ENCODE assay signal across 2 cellular contexts in genomic region chr20:34473262-34473883, GRCh38.
TF ChIP-seq lines count a peak whose summit lies in the region.

No MANE protein-coding gene starts in this region.

TF ChIP-seq in HEK293T, 16 proteins besides CTCF, POLR2A, EP300 and RAD21 (continued from another document):
- no peak for TF ChIP-seq LEF1 (IDR thresholded peaks at IDR 0.05; ENCODE audit: borderline replicate concordance)
- no peak for TF ChIP-seq FOXK2 (IDR thresholded peaks at IDR 0.05)
- TF ChIP-seq CTBP1 (IDR thresholded peaks at IDR 0.05; ENCODE audit: borderline replicate concordance), result no peak
- TF ChIP-seq ARNT (IDR thresholded peaks at IDR 0.05), result no peak
- TF ChIP-seq ELF4 (IDR thresholded peaks at IDR 0.05), result no peak
- TF ChIP-seq ZNF384 (IDR thresholded peaks at IDR 0.05), result no peak
- TF ChIP-seq SUZ12 (IDR thresholded peaks at IDR 0.05), result no peak
- no peak for TF ChIP-seq SP1 (IDR thresholded peaks at IDR 0.05)
- TF ChIP-seq TARDBP (IDR thresholded peaks at IDR 0.05), result no peak
- TF ChIP-seq HDGF (IDR thresholded peaks at IDR 0.05; ENCODE audit: borderline replicate concordance), result no peak
- TF ChIP-seq FOXM1 (IDR thresholded peaks at IDR 0.05; ENCODE audit: borderline replicate concordance), result no peak
- no peak for TF ChIP-seq NFRKB (IDR thresholded peaks at IDR 0.05)
- no peak for TF ChIP-seq PKNOX1 (IDR thresholded peaks at IDR 0.05)

TF ChIP-seq in H1, 55 proteins besides CTCF, POLR2A, EP300 and RAD21 (continued from another document):
- TF ChIP-seq SIN3A (conservative IDR thresholded peaks at IDR 0.05 in 1 of 2, IDR thresholded peaks at IDR 0.05 in 1 of 2; ENCODE audit: low read depth in 1 of 2, low read length in 2 of 2) (no peak), SIRT6 (IDR thresholded peaks at IDR 0.05; ENCODE audit: low read length) (no peak), RXRA (IDR thresholded peaks at IDR 0.05; ENCODE audit: insufficient read depth, low read depth, low read length) (no peak), ATF3 (IDR thresholded peaks at IDR 0.05; ENCODE audit: insufficient read depth, low read depth, low read length) (no peak), ATF2 (IDR thresholded peaks at IDR 0.05; ENCODE audit: low read length) (no peak), TBP (IDR thresholded peaks at IDR 0.05; ENCODE audit: low read depth, low read length) (no peak), TEAD4 (IDR thresholded peaks at IDR 0.05; ENCODE audit: low read depth, low read length) (no peak), BACH1 (IDR thresholded peaks at IDR 0.05; ENCODE audit: low read length) (no peak), EZH2 (IDR thresholded peaks at IDR 0.05; ENCODE audit: low read depth, low read length, severe bottlenecking) (no peak), JUN (IDR thresholded peaks at IDR 0.05; ENCODE audit: low read depth, low read length) (no peak)
- TF ChIP-seq, protein P1, sequence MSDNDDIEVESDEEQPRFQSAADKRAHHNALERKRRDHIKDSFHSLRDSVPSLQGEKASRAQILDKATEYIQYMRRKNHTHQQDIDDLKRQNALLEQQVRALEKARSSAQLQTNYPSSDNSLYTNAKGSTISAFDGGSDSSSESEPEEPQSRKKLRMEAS (IDR thresholded peaks at IDR 0.05), result no peak
- TF ChIP-seq, protein P2, sequence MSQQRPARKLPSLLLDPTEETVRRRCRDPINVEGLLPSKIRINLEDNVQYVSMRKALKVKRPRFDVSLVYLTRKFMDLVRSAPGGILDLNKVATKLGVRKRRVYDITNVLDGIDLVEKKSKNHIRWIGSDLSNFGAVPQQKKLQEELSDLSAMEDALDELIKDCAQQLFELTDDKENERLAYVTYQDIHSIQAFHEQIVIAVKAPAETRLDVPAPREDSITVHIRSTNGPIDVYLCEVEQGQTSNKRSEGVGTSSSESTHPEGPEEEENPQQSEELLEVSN (IDR thresholded peaks at IDR 0.05), result no peak
TF ChIP-seq in H1: peak in this region for 0.
